Comparison of ENCODE assay signal across 10 cellular contexts in the genomic region with DNA sequence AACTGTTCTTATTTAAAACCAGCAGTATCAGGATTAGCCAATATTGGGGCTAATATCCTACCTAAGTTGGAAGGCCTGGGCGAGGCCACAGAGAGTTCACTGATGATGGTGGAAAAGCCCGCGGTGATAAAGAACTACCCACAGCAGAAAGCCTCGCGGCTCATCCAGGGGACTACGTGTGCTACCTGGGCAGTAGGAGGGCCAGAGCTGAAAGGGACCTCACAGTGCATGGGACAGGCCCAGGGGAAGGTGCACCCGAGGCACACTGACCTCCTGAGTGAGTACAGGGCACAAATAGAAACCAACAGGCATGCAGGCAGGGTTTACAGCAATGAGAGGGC. TPM values are rescaled to one million over a fixed set of nuclear protein-coding genes. Genes with fewer than 3 reads are reported as not detected.
A peak's percentile ranks its signal among the peaks of the same experiment; 100 is the strongest.
DNase-seq lines count a peak whose midpoint lies in the region; ATAC-seq and TF ChIP-seq lines count a peak whose summit lies in the region.
"Had no signal": no experiment of that assay in that cellular context is flagged by ENCODE, and none has a peak within 500 bp of the region (broad histone marks: within the 10 kb centered on the region; RNA-seq: fewer than 3 reads in every experiment).

No MANE protein-coding gene starts in this region.

- 80 to 87% methylated on average over 3 to 7 of the region's 7 CpGs for WGBS in esophagus squamous epithelium, 2 donors
- no CpG with 5 or more reads among the region's 7 CpGs for WGBS in trophoblast cell (ENCODE audit: extremely low coverage, insufficient coverage, insufficient read length)

- TF ChIP-seq CTCF in GM12874 (IDR thresholded peaks at IDR 0.05; ENCODE audit: insufficient read depth, low read depth, low read length) (0 out of 2 replicates have a peak, but pooled peaks have one; percentile 4), WTC11 (IDR thresholded peaks at IDR 0.05) (no peak), esophagus squamous epithelium (IDR thresholded peaks at IDR 0.05) (no peak), BE2C (IDR thresholded peaks at IDR 0.05; ENCODE audit: low read depth, low read length) (no peak)

- no peak overlapping the region for H3K18ac ChIP-seq in trophoblast cell (ENCODE audit: low read length)

- peak overlapping the region; percentile 74 for H3K4me3 Mint-ChIP-seq in WTC11

- H3K4me2 ChIP-seq in trophoblast cell (ENCODE audit: low read length) = peak overlapping the region; percentile 69

- no peak overlapping the region for H3K14ac ChIP-seq in trophoblast cell (ENCODE audit: low read length)

- H2AFZ ChIP-seq in trophoblast cell (ENCODE audit: insufficient read depth, low read length, poor library complexity) = peak overlapping the region; percentile 20

- H2BK120ac ChIP-seq in trophoblast cell (ENCODE audit: insufficient read depth, low read length, poor library complexity) = no peak overlapping the region

- no peak overlapping the region for H2BK12ac ChIP-seq in trophoblast cell (ENCODE audit: low read length)

- H3K4me1 ChIP-seq in esophagus squamous epithelium (peaks cover 13 to 42% (median 22%) of the 10 kb centered on the region in 3 donors), trophoblast cell (ENCODE audit: control insufficient read depth in 1 of 2, insufficient read depth in 2 of 2, low read length in 2 of 2) (peaks cover 20 to 24% of the 10 kb centered on the region in 2 experiments), BE2C (no peaks in the 10 kb centered on the region)

- H3K79me1 ChIP-seq in trophoblast cell (ENCODE audit: low read length) = peaks cover 11% of the 10 kb centered on the region

- POLR2A ChIA-PET in WTC11 (lab: Charles Lee) = no interaction called here

- H2BK5ac ChIP-seq in trophoblast cell (ENCODE audit: low read depth, low read length, poor library complexity) = no peak overlapping the region

- no peak overlapping the region for H4K8ac ChIP-seq in trophoblast cell (ENCODE audit: low read depth, low read length)

- no peaks in the 10 kb centered on the region for H3K9me3 ChIP-seq in esophagus squamous epithelium
- no peaks in the 10 kb centered on the region for H3K9me3 ChIP-seq in trophoblast cell (ENCODE audit: insufficient read depth, low read depth, low read length)
- H3K9me3 ChIP-seq in MG63 = no peaks in the 10 kb centered on the region
- H3K9me3 ChIP-seq in BE2C = no peaks in the 10 kb centered on the region
- H3K9me3 ChIP-seq: psoas muscle had no signal

- peak overlapping the region; percentile 22; the same call in 1 of the 2 replicates for H3K27ac Mint-ChIP-seq in WTC11

- no peaks in the 10 kb centered on the region for H3K9me3 Mint-ChIP-seq in WTC11

- H3K27me3 Mint-ChIP-seq in WTC11 (ENCODE audit: low read depth) = peaks cover 33% of the 10 kb centered on the region

- DNase-seq in WTC11 (ENCODE audit: low spot score) (no peak), esophagus squamous epithelium (lab: John Stamatoyannopoulos, UW) (no peak), trophoblast cell (no peak), MG63 (no peak), BE2C (no peak), NCI-H774 (lab: John Stamatoyannopoulos, UW) (no peak), T1000 (lab: John Stamatoyannopoulos, UW) (no peak)
- DNase-seq: NCI-H2081 treated with DMSO at 0.1 percent for 48 hours had no signal

- ATAC-seq in WTC11 = no peak; the same call in 1 of the 2 replicates

- no peak overlapping the region for H3K4ac ChIP-seq in trophoblast cell (ENCODE audit: low read depth, low read length)

- H3K23ac ChIP-seq in trophoblast cell (ENCODE audit: low read length) = no peak overlapping the region

- no peak overlapping the region for H4K12ac ChIP-seq in trophoblast cell (ENCODE audit: low read depth, low read length)

- H3K27me3 ChIP-seq in esophagus squamous epithelium (peaks cover 13 to 76% (median 22%) of the 10 kb centered on the region in 4 donors), trophoblast cell (ENCODE audit: insufficient read depth, low read length) (no peaks in the 10 kb centered on the region), MG63 (no peaks in the 10 kb centered on the region), BE2C (peaks cover 42% of the 10 kb centered on the region)

- TF ChIP-seq POLR2A in esophagus squamous epithelium (IDR thresholded peaks at IDR 0.05) = no peak

- H3K4me3 ChIP-seq in esophagus squamous epithelium = peak overlapping the region in 2 of 4 donors; percentile 52 to 73
- H3K4me3 ChIP-seq in trophoblast cell (ENCODE audit: low read depth, low read length) = peak overlapping the region; percentile 29
- H3K4me3 ChIP-seq in MG63 = no peak overlapping the region
- no peak overlapping the region for H3K4me3 ChIP-seq in BE2C (ENCODE audit: low read depth, low read length)

- CTCF ChIA-PET in WTC11 (lab: Charles Lee) = no interaction called here

- H2AK5ac ChIP-seq in trophoblast cell (ENCODE audit: low read length) = no peak overlapping the region

- peaks cover 12% of the 10 kb centered on the region for H3K79me2 ChIP-seq in trophoblast cell (ENCODE audit: control insufficient read depth, insufficient read depth, low read length, poor library complexity)

- H3K36me3 Mint-ChIP-seq in WTC11 = no peaks in the 10 kb centered on the region

- intact Hi-C loops in esophagus squamous epithelium (cut with DNase I) = no loop called here

- peaks cover 41% of the 10 kb centered on the region for H3K4me1 Mint-ChIP-seq in WTC11

- H3K27ac ChIP-seq in esophagus squamous epithelium (peak overlapping the region in 3 of 4 donors; percentile 17 to 83 (median 78)), trophoblast cell (ENCODE audit: low read depth, low read length) (no peak overlapping the region)
- H3K27ac ChIP-seq: psoas muscle had no signal

- H4K91ac ChIP-seq in trophoblast cell (ENCODE audit: low read depth, low read length) = no peak overlapping the region

- H3K36me3 ChIP-seq in esophagus squamous epithelium = no peaks in the 10 kb centered on the region
- peaks cover 0 to 4% of the 10 kb centered on the region in 2 experiments for H3K36me3 ChIP-seq in trophoblast cell (ENCODE audit: control insufficient read depth in 1 of 2, insufficient read depth in 2 of 2, low read length in 2 of 2)
- no peaks in the 10 kb centered on the region for H3K36me3 ChIP-seq in MG63
- no peaks in the 10 kb centered on the region for H3K36me3 ChIP-seq in BE2C

- H3K9ac ChIP-seq in trophoblast cell (ENCODE audit: low read length) = no peak overlapping the region

TF ChIP-seq in WTC11, 78 proteins besides CTCF, POLR2A, EP300 and RAD21:
- no peak for TF ChIP-seq MXD4 (CRISPR knock-in tag; IDR thresholded peaks at IDR 0.05; ENCODE audit: borderline replicate concordance)
- TF ChIP-seq, protein P1, sequence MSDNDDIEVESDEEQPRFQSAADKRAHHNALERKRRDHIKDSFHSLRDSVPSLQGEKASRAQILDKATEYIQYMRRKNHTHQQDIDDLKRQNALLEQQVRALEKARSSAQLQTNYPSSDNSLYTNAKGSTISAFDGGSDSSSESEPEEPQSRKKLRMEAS (CRISPR knock-in tag; IDR thresholded peaks at IDR 0.05) = 0 out of 2 replicates have a peak, but pooled peaks have one; percentile 13

RNA-seq across cellular contexts. Expression of a gene that starts 1.4 kb away (rescaled TPM):
- total RNA-seq in WTC11 (2021) = 24.4 to 32.4 TPM (median 30.7 TPM) in 3 replicates
- total RNA-seq in esophagus squamous epithelium = 1 to 10 TPM in 2 of 4 donors, under 1 TPM in 2; 0.53 to 4.6 (median 1.5) TPM
- polyA plus RNA-seq in trophoblast cell (2013) = 6.0 and 7.3 TPM in 2 replicates
- not detected in 2 replicates for total RNA-seq in MG63 (2014; rRNA removed; shearing (Covaris generic); ENCODE audit: low replicate concordance)
- polyA plus RNA-seq in BE2C (2012; ENCODE audit: insufficient read depth, insufficient read length, low read depth) = 3.4 TPM

RNA-seq across cellular contexts. Expression of a gene that starts 31.5 kb away (rescaled TPM):
- 1.0 to 1.6 TPM (median 1.5 TPM) in 3 replicates for total RNA-seq in WTC11 (2021)
- under 1 TPM in 1 of 4 donors, not detected in 3; 0.19 TPM for total RNA-seq in esophagus squamous epithelium
- 0.16 and 0.26 TPM in 2 replicates for polyA plus RNA-seq in trophoblast cell (2013)
- not detected in 2 replicates for total RNA-seq in MG63 (2014; rRNA removed; shearing (Covaris generic); ENCODE audit: low replicate concordance)
- not detected for polyA plus RNA-seq in BE2C (2012; ENCODE audit: insufficient read depth, insufficient read length, low read depth)
